23 cellular contexts compared by ENCODE assay signal in genomic region chr19:49324801-49325491, GRCh38. TPM values are rescaled to one million over a fixed set of nuclear protein-coding genes. Genes with fewer than 3 reads are reported as not detected.
A peak's percentile ranks its signal among the peaks of the same experiment; 100 is the strongest.
DNase-seq lines count a peak whose midpoint lies in the region; FAIRE-seq and TF ChIP-seq lines count a peak whose summit lies in the region.
"Had no signal": no experiment of that assay in that cellular context is flagged by ENCODE, and none has a peak within 500 bp of the region (broad histone marks: within the 10 kb centered on the region; RNA-seq: fewer than 3 reads in every experiment).

Gene SLC6A16, minus strand, starts transcription at chr19:49325191. Its CDS starts 13,844 bp downstream, at chr19:49311347.

- H4K20me1 ChIP-seq in Karpas-422 (ENCODE audit: insufficient read depth, low read depth, low read length): no peaks in the 10 kb centered on the region

- no peak for TF ChIP-seq EP300 in suprapubic skin (IDR thresholded peaks at IDR 0.05)

- no peaks in the 10 kb centered on the region for H3K9me2 ChIP-seq in Karpas-422 (replicated peaks; ENCODE audit: insufficient read depth, low read length)

- H3K9ac ChIP-seq in Karpas-422 (ENCODE audit: low read length) (peak within 1 kb of the TSS; percentile 46), endodermal cell (ENCODE audit: extremely low read depth, low read length, poor library complexity, severe bottlenecking) (no peak within 1 kb of the TSS)

- TF ChIP-seq CTCF in endodermal cell (conservative IDR thresholded peaks at IDR 0.05) (no peak), osteocyte (IDR thresholded peaks at IDR 0.05) (no peak), suprapubic skin (IDR thresholded peaks at IDR 0.05) (no peak)

- H3K36me3 Mint-ChIP-seq in endodermal cell (ENCODE audit: low read depth) (peaks cover 41% of the 10 kb centered on the region), osteocyte (ENCODE audit: unreplicated experiment) (peaks cover 27% of the 10 kb centered on the region)
- H3K36me3 Mint-ChIP-seq in activated CD4-positive, alpha-beta memory T cell treated with anti-CD3 and anti-CD28 coated beads, Interleukin-2, amount 10 ng/mL, durations not matched to agents 7 days and 5 days (ENCODE audit: low read depth): peaks cover 13% of the 10 kb centered on the region

- H3K27ac Mint-ChIP-seq in endodermal cell (no peak within 1 kb of the TSS), osteocyte (ENCODE audit: unreplicated experiment) (no peak within 1 kb of the TSS)
- no peak within 1 kb of the TSS for H3K27ac Mint-ChIP-seq in activated CD4-positive, alpha-beta memory T cell treated with anti-CD3 and anti-CD28 coated beads, Interleukin-2, amount 10 ng/mL, durations not matched to agents 7 days and 5 days
- H3K27ac Mint-ChIP-seq: naive thymus-derived CD4-positive, alpha-beta T cell had no signal

- H3K4me3 ChIP-seq in Karpas-422 (ENCODE audit: low read length) (peak within 1 kb of the TSS; percentile 21; the same call in 1 of the 2 replicates), endodermal cell (ENCODE audit: low read length) (no peak within 1 kb of the TSS), suprapubic skin (no peak within 1 kb of the TSS)
- H3K4me3 ChIP-seq: gastrocnemius medialis, transverse colon had no signal

- H3K27ac ChIP-seq in Karpas-422 (ENCODE audit: low read length) (peak within 1 kb of the TSS; percentile 96), endodermal cell (ENCODE audit: low read depth, low read length) (no peak within 1 kb of the TSS), suprapubic skin (no peak within 1 kb of the TSS)
- H3K27ac ChIP-seq: gastrocnemius medialis, transverse colon had no signal

- peaks cover 8% of the 10 kb centered on the region for H3K27me3 Mint-ChIP-seq in endodermal cell (ENCODE audit: insufficient read depth)
- H3K27me3 Mint-ChIP-seq in osteocyte (ENCODE audit: unreplicated experiment): no peaks in the 10 kb centered on the region
- no peaks in the 10 kb centered on the region for H3K27me3 Mint-ChIP-seq in activated CD4-positive, alpha-beta memory T cell treated with anti-CD3 and anti-CD28 coated beads, Interleukin-2, amount 10 ng/mL, durations not matched to agents 7 days and 5 days
- H3K27me3 Mint-ChIP-seq: naive thymus-derived CD4-positive, alpha-beta T cell had no signal

- no peaks in the 10 kb centered on the region for H3K4me1 Mint-ChIP-seq in endodermal cell
- H3K4me1 Mint-ChIP-seq in osteocyte (ENCODE audit: unreplicated experiment): no peaks in the 10 kb centered on the region
- H3K4me1 Mint-ChIP-seq in activated CD4-positive, alpha-beta memory T cell treated with anti-CD3 and anti-CD28 coated beads, Interleukin-2, amount 10 ng/mL, durations not matched to agents 7 days and 5 days: peaks cover 23% of the 10 kb centered on the region

- H3K27me3 ChIP-seq in Karpas-422 (ENCODE audit: low read length) (no peaks in the 10 kb centered on the region), endodermal cell (ENCODE audit: control insufficient read depth, insufficient read depth, low read length, poor library complexity, severe bottlenecking) (no peaks in the 10 kb centered on the region), suprapubic skin (no peaks in the 10 kb centered on the region)
- H3K27me3 ChIP-seq: gastrocnemius medialis, transverse colon had no signal

- H3K79me2 ChIP-seq in Karpas-422 (ENCODE audit: low read length): peaks cover 36% of the 10 kb centered on the region

- POLR2A ChIA-PET in activated CD4-positive, alpha-beta memory T cell treated with anti-CD3 and anti-CD28 coated beads, Interleukin-2, amount 10 ng/mL, durations not matched to agents 7 days and 5 days (lab: Charles Lee): no interaction called here

- H3K4me1 ChIP-seq in Karpas-422 (ENCODE audit: low read length): peaks cover 56% of the 10 kb centered on the region
- H3K4me1 ChIP-seq in endodermal cell (ENCODE audit: control insufficient read depth, insufficient read depth, low read length): no peaks in the 10 kb centered on the region
- no peaks in the 10 kb centered on the region for H3K4me1 ChIP-seq in suprapubic skin
- H3K4me1 ChIP-seq: gastrocnemius medialis, transverse colon had no signal

- H3K9me3 Mint-ChIP-seq in endodermal cell (peaks cover 18% of the 10 kb centered on the region), osteocyte (ENCODE audit: unreplicated experiment) (peaks cover 12% of the 10 kb centered on the region)
- peaks cover 2% of the 10 kb centered on the region for H3K9me3 Mint-ChIP-seq in activated CD4-positive, alpha-beta memory T cell treated with anti-CD3 and anti-CD28 coated beads, Interleukin-2, amount 10 ng/mL, durations not matched to agents 7 days and 5 days

- TF ChIP-seq POLR2A in GM12891 (IDR thresholded peaks at IDR 0.05; ENCODE audit: low read depth, low read length) (no peak), suprapubic skin (IDR thresholded peaks at IDR 0.05) (no peak)

- H3K36me3 ChIP-seq in Karpas-422 (ENCODE audit: insufficient read depth, low read length) (peaks cover 63% of the 10 kb centered on the region), endodermal cell (ENCODE audit: control insufficient read depth, insufficient read depth, low read length) (no peaks in the 10 kb centered on the region), suprapubic skin (no peaks in the 10 kb centered on the region)
- H3K36me3 ChIP-seq: gastrocnemius medialis, transverse colon had no signal

- CTCF ChIA-PET in activated CD4-positive, alpha-beta memory T cell treated with anti-CD3 and anti-CD28 coated beads, Interleukin-2, amount 10 ng/mL, durations not matched to agents 7 days and 5 days (lab: Charles Lee): interaction anchor here (5.3 kb wide), 1 partner anchor 23 kb away, joined by 24 read pairs; no protein-coding TSS in a partner anchor

- 96% methylated on average over 23 to 35 of the region's 35 CpGs for WGBS in endodermal cell (ENCODE audit: insufficient coverage in 1 of 2, insufficient read length in 1 of 2), 2 experiments
- WGBS in suprapubic skin: 94% methylated on average over 29 of the region's 35 CpGs

- no peak within 1 kb of the TSS for H2AFZ ChIP-seq in Karpas-422 (ENCODE audit: low read length)

- FAIRE-seq in GM12891 (lab: Jason Lieb, UNC): peak; percentile 35
- FAIRE-seq: TTC549 had no signal

- no peak within 1 kb of the TSS for H3K4me3 Mint-ChIP-seq in endodermal cell
- no peak within 1 kb of the TSS for H3K4me3 Mint-ChIP-seq in osteocyte (ENCODE audit: unreplicated experiment)
- H3K4me3 Mint-ChIP-seq in activated CD4-positive, alpha-beta memory T cell treated with anti-CD3 and anti-CD28 coated beads, Interleukin-2, amount 10 ng/mL, durations not matched to agents 7 days and 5 days: no peak within 1 kb of the TSS
- H3K4me3 Mint-ChIP-seq: naive thymus-derived CD4-positive, alpha-beta T cell had no signal

- DNase-seq in GM12891 (ENCODE audit: insufficient read length, low spot score) (no peak), Karpas-422 (no peak), endodermal cell (peak; percentile 34), osteocyte (ENCODE audit: extremely low spot score, unreplicated experiment) (peak; percentile 78), suprapubic skin (ENCODE audit: low spot score in 2 of 2) (no peak), NCI-H1417 (lab: John Stamatoyannopoulos, UW) (no peak), NCI-H187 (lab: John Stamatoyannopoulos, UW) (no peak)
- no peak for DNase-seq in activated CD4-positive, alpha-beta memory T cell treated with anti-CD3 and anti-CD28 coated beads, Interleukin-2, amount 10 ng/mL, durations not matched to agents 7 days and 5 days
- DNase-seq: activated CD4-positive, alpha-beta T cell treated with anti-CD3 and anti-CD28 coated beads for 48 hours; activated naive CD4-positive, alpha-beta T cell treated with Interleukin-2 at 50 U/mL for 16 hours; anterior cingulate cortex; central memory CD4-positive, alpha-beta T cell; DMS53; gastrocnemius medialis; HCEC 1CT; mesenchymal stem cell; naive thymus-derived CD4-positive, alpha-beta T cell; NCI-H1105 treated with DMSO at 0.1 percent for 48 hours; NCI-H526; Right ventricle myocardium superior; stimulated activated naive CD4-positive, alpha-beta T cell; transverse colon had no signal

- H3K4me2 ChIP-seq in Karpas-422 (ENCODE audit: low read depth, low read length, poor library complexity, severe bottlenecking): peak within 1 kb of the TSS; percentile 98

- H3K9me3 ChIP-seq in Karpas-422 (ENCODE audit: low read length) (peaks cover 3% of the 10 kb centered on the region; the same call in 1 of the 2 replicates), endodermal cell (ENCODE audit: control insufficient read depth, low read length) (peaks cover 26% of the 10 kb centered on the region), suprapubic skin (no peaks in the 10 kb centered on the region)
- H3K9me3 ChIP-seq: gastrocnemius medialis, transverse colon had no signal

TF ChIP-seq in GM12891, 5 proteins besides CTCF, POLR2A, EP300 and RAD21:
- TF ChIP-seq PAX5 (IDR thresholded peaks at IDR 0.05; ENCODE audit: insufficient read depth, low read length, severe bottlenecking) (no peak), SPI1 (IDR thresholded peaks at IDR 0.05; ENCODE audit: low read depth, low read length) (no peak), POU2F2 (IDR thresholded peaks at IDR 0.05; ENCODE audit: low read depth, low read length) (no peak), POLR2AphosphoS5 (IDR thresholded peaks at IDR 0.05; ENCODE audit: low read depth, low read length) (no peak), TAF1 (IDR thresholded peaks at IDR 0.05; ENCODE audit: low read depth, low read length) (no peak)

RNA-seq across cellular contexts. Expression of gene SLC6A16, which starts in this region (rescaled TPM):
- polyA plus RNA-seq in GM12891 (2012; ENCODE audit: low read depth, missing spikeins): 0.51 TPM
- 16.9 and 42.6 TPM in 2 replicates for total RNA-seq in Karpas-422 (2014; rRNA removed; shearing (Covaris generic); ENCODE audit: low replicate concordance)
- total RNA-seq in endodermal cell (1 to 10 TPM; 3.3 to 3.4 TPM), osteocyte (5.3 and 6.0 TPM in 2 replicates), suprapubic skin (1 to 10 TPM in 1 of 4 donors, under 1 TPM in 2, not detected in 1; 0.23 to 1.4 (median 0.34) TPM)
- 6.1 TPM for polyA plus RNA-seq in endodermal cell (2013, experiment 1 of 2)
- polyA plus RNA-seq in endodermal cell (2013, experiment 2 of 2): 4.9 TPM
- total RNA-seq in activated CD4-positive, alpha-beta memory T cell treated with anti-CD3 and anti-CD28 coated beads, Interleukin-2, amount 10 ng/mL, durations not matched to agents 7 days and 5 days: 1 to 10 TPM; 3.0 to 3.5 TPM

Comparison
In these comparisons a context has a peak if more than half of its experiments do, and no peak if none do; other contexts are left out.
1. DNase-seq: peak in endodermal cell (single experiment) and osteocyte (single experiment); none in GM12891 (single experiment), Karpas-422 (single experiment), suprapubic skin (0 of 2), activated CD4-positive, alpha-beta memory T cell treated with anti-CD3 and anti-CD28 coated beads, Interleukin-2, amount 10 ng/mL, durations not matched to agents 7 days and 5 days (single experiment), NCI-H1417 (0 of 3) and NCI-H187 (0 of 2).